ENCODE assay signal across 40 cellular contexts in the genomic region with DNA sequence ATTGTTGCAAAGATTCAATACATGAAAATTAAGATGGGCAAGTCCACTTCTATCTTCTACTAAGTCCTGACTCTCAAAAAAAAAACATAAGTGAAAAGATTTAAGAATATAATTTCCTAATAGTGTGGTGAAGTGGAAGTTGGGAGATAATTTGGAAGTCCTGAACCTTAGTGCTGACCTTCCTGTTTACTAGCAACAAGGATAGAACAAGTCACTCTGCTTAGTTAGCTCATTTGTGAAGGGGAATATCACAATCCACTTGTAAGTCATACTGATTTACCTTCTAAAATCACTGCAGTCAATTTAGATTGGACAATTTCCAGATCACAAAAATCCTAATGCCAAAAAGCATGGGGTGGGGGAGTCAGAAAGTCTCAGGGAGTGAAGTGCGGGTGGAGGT.
"Had no signal": no experiment of that assay in that cellular context is flagged by ENCODE, and none has a peak within 500 bp of the region (broad histone marks: within the 10 kb centered on the region; RNA-seq: fewer than 3 reads in every experiment).

No MANE protein-coding gene starts in this region.

- H3K4me1 ChIP-seq: adrenal gland, ascending aorta, breast epithelium had no signal

- ATAC-seq: activated naive CD4-positive, alpha-beta T cell treated with anti-CD3 and anti-CD28 coated beads, Interleukin-2, amount 50 U/mL, for 72 hours; activated naive CD8-positive, alpha-beta T cell treated with anti-CD3 and anti-CD28 coated beads, Interleukin-2, amount 50 U/mL, for 24 hours; activated T-cell treated with anti-CD3 and anti-CD28 coated beads, Interleukin-2, amount 50 U/mL, for 4 hours; activated T-cell treated with anti-CD3 and anti-CD28 coated beads, Interleukin-2, amount 50 U/mL, for 72 hours; activated T-helper 17 cell treated with anti-CD3 and anti-CD28 coated beads, Interleukin-2, amount 50 U/mL, for 72 hours; body of pancreas had no signal

- H3K4me3 Mint-ChIP-seq: activated naive CD4-positive, alpha-beta T cell treated with anti-CD3 and anti-CD28 coated beads for 36 hours; activated naive CD4-positive, alpha-beta T cell treated with anti-CD3 and anti-CD28 coated beads, Interleukin-2, amount 10 ng/mL, durations not matched to agents 7 days and 5 days; activated naive CD4-positive, alpha-beta T cell treated with anti-CD3 and anti-CD28 coated beads, Interleukin-2, amount 50 U/mL, for 24 hours; activated naive CD8-positive, alpha-beta T cell; activated naive CD8-positive, alpha-beta T cell treated with anti-CD3 and anti-CD28 coated beads for 36 hours; activated naive CD8-positive, alpha-beta T cell treated with anti-CD3 and anti-CD28 coated beads, Interleukin-2, amount 10 ng/mL, durations not matched to agents 7 days and 5 days; activated naive CD8-positive, alpha-beta T cell treated with anti-CD3 and anti-CD28 coated beads, Interleukin-2, amount 50 U/mL, for 24 hours; activated T-cell treated with anti-CD3 and anti-CD28 coated beads, Interleukin-2, amount 50 U/mL, for 24 hours; activated T-cell treated with anti-CD3 and anti-CD28 coated beads, Interleukin-2, amount 50 U/mL, for 4 hours; activated T-cell treated with anti-CD3 and anti-CD28 coated beads, Interleukin-2, amount 50 U/mL, for 72 hours; activated T-helper 1 cell treated with anti-CD3 and anti-CD28 coated beads, Interleukin-12 subunit alpha, Interleukin-12 subunit beta, Interleukin-2, Interleukin-4 antibody, amounts not matched to agents 30 ng/mL and 10 ng/mL and 1 ng/mL, durations not matched to agents 14 hours and 24 hours and 36 hours; activated T-helper 17 cell treated with anti-CD3 and anti-CD28 coated beads, Interleukin-2, amount 50 U/mL, for 72 hours; brain; central memory CD8-positive, alpha-beta T cell had no signal

- H3K27ac ChIP-seq: adrenal gland, ascending aorta, body of pancreas, brain microvascular endothelial cell, breast epithelium, cardiac muscle cell had no signal

- H3K4me3 ChIP-seq: adrenal gland, ascending aorta, body of pancreas, breast epithelium, cardiac muscle cell had no signal

- H3K27ac Mint-ChIP-seq: activated naive CD4-positive, alpha-beta T cell treated with anti-CD3 and anti-CD28 coated beads for 36 hours; activated naive CD4-positive, alpha-beta T cell treated with anti-CD3 and anti-CD28 coated beads, Interleukin-2, amount 10 ng/mL, durations not matched to agents 7 days and 5 days; activated naive CD4-positive, alpha-beta T cell treated with anti-CD3 and anti-CD28 coated beads, Interleukin-2, amount 50 U/mL, for 24 hours; activated naive CD4-positive, alpha-beta T cell treated with anti-CD3 and anti-CD28 coated beads, Interleukin-2, amount 50 U/mL, for 72 hours; activated naive CD8-positive, alpha-beta T cell; activated naive CD8-positive, alpha-beta T cell treated with anti-CD3 and anti-CD28 coated beads for 36 hours; activated naive CD8-positive, alpha-beta T cell treated with anti-CD3 and anti-CD28 coated beads, Interleukin-2, amount 10 ng/mL, durations not matched to agents 7 days and 5 days; activated naive CD8-positive, alpha-beta T cell treated with anti-CD3 and anti-CD28 coated beads, Interleukin-2, amount 50 U/mL, for 24 hours; activated T-cell treated with anti-CD3 and anti-CD28 coated beads, Interleukin-2, amount 50 U/mL, for 24 hours; activated T-cell treated with anti-CD3 and anti-CD28 coated beads, Interleukin-2, amount 50 U/mL, for 72 hours; activated T-helper 1 cell treated with anti-CD3 and anti-CD28 coated beads, Interleukin-12 subunit alpha, Interleukin-12 subunit beta, Interleukin-2, Interleukin-4 antibody, amounts not matched to agents 30 ng/mL and 10 ng/mL and 1 ng/mL, durations not matched to agents 14 hours and 24 hours and 36 hours; activated T-helper 17 cell treated with anti-CD3 and anti-CD28 coated beads, Interleukin-2, amount 50 U/mL, for 72 hours; activated T-helper 2 cell treated with anti-CD3 and anti-CD28 coated beads, Interferon-gamma antibody, Interleukin-2, Interleukin-4, amounts not matched to agents 10 μg/mL and 5 μg/mL and 100 μg/mL, durations not matched to agents 14 hours and 24 hours and 36 hours; brain had no signal

- H3K27me3 Mint-ChIP-seq: activated naive CD4-positive, alpha-beta T cell treated with anti-CD3 and anti-CD28 coated beads, Interleukin-2, amount 10 ng/mL, durations not matched to agents 7 days and 5 days; activated naive CD8-positive, alpha-beta T cell treated with anti-CD3 and anti-CD28 coated beads for 36 hours; activated naive CD8-positive, alpha-beta T cell treated with anti-CD3 and anti-CD28 coated beads, Interleukin-2, amount 10 ng/mL, durations not matched to agents 7 days and 5 days; activated naive CD8-positive, alpha-beta T cell treated with anti-CD3 and anti-CD28 coated beads, Interleukin-2, amount 50 U/mL, for 24 hours; activated T-cell treated with anti-CD3 and anti-CD28 coated beads, Interleukin-2, amount 50 U/mL, for 24 hours; brain; central memory CD8-positive, alpha-beta T cell had no signal

- H3K4me1 Mint-ChIP-seq: activated naive CD4-positive, alpha-beta T cell treated with anti-CD3 and anti-CD28 coated beads, Interleukin-2, amount 10 ng/mL, durations not matched to agents 7 days and 5 days; activated naive CD4-positive, alpha-beta T cell treated with anti-CD3 and anti-CD28 coated beads, Interleukin-2, amount 50 U/mL, for 24 hours; activated naive CD8-positive, alpha-beta T cell treated with anti-CD3 and anti-CD28 coated beads for 36 hours; activated naive CD8-positive, alpha-beta T cell treated with anti-CD3 and anti-CD28 coated beads, Interleukin-2, amount 10 ng/mL, durations not matched to agents 7 days and 5 days; activated naive CD8-positive, alpha-beta T cell treated with anti-CD3 and anti-CD28 coated beads, Interleukin-2, amount 50 U/mL, for 24 hours; activated T-helper 17 cell treated with anti-CD3 and anti-CD28 coated beads, Interleukin-2, amount 50 U/mL, for 72 hours; central memory CD8-positive, alpha-beta T cell had no signal

- H3K36me3 ChIP-seq: adrenal gland, ascending aorta, brain microvascular endothelial cell, breast epithelium, cardiac muscle cell had no signal

- DNase-seq: activated effector memory CD4-positive, alpha-beta T cell treated with anti-CD3 and anti-CD28 coated beads, Interleukin-2, amount 50 U/mL, for 16 hours; activated effector memory CD4-positive, alpha-beta T cell treated with Interleukin-2 at 50 U/mL for 16 hours; activated gamma-delta T cell; activated gamma-delta T cell treated with Interleukin-2 at 50 U/mL for 16 hours; activated naive CD4-positive, alpha-beta T cell; activated naive CD4-positive, alpha-beta T cell treated with anti-CD3 and anti-CD28 coated beads for 36 hours; activated naive CD4-positive, alpha-beta T cell treated with anti-CD3 and anti-CD28 coated beads, Interleukin-2, amount 10 ng/mL, durations not matched to agents 7 days and 5 days; activated naive CD4-positive, alpha-beta T cell treated with anti-CD3 and anti-CD28 coated beads, Interleukin-2, amount 50 U/mL, for 16 hours; activated naive CD4-positive, alpha-beta T cell treated with Interleukin-2 at 50 U/mL for 16 hours; activated naive CD8-positive, alpha-beta T cell treated with anti-CD3 and anti-CD28 coated beads for 36 hours; activated naive CD8-positive, alpha-beta T cell treated with anti-CD3 and anti-CD28 coated beads, Interleukin-2, amount 10 ng/mL, durations not matched to agents 7 days and 5 days; activated naive CD8-positive, alpha-beta T cell treated with anti-CD3 and anti-CD28 coated beads, Interleukin-2, amount 50 U/mL, for 24 hours; activated T-cell treated with anti-CD3 and anti-CD28 coated beads, Interleukin-2, amount 50 U/mL, for 1 hour; activated T-cell treated with anti-CD3 and anti-CD28 coated beads, Interleukin-2, amount 50 U/mL, for 24 hours; activated T-cell treated with anti-CD3 and anti-CD28 coated beads, Interleukin-2, amount 50 U/mL, for 4 hours; activated T-cell treated with anti-CD3 and anti-CD28 coated beads, Interleukin-2, amount 50 U/mL, for 48 hours; activated T-cell treated with anti-CD3 and anti-CD28 coated beads, Interleukin-2, amount 50 U/mL, for 72 hours; adrenal gland; amniotic stem cell; amygdala; anterior cingulate cortex; aorta; body of pancreas; brain microvascular endothelial cell; caudate nucleus; central memory CD4-positive, alpha-beta T cell; cerebellar nuclear complex had no signal

- H3K9me3 Mint-ChIP-seq: activated naive CD4-positive, alpha-beta T cell treated with anti-CD3 and anti-CD28 coated beads, Interleukin-2, amount 10 ng/mL, durations not matched to agents 7 days and 5 days; activated naive CD4-positive, alpha-beta T cell treated with anti-CD3 and anti-CD28 coated beads, Interleukin-2, amount 50 U/mL, for 24 hours; activated naive CD4-positive, alpha-beta T cell treated with anti-CD3 and anti-CD28 coated beads, Interleukin-2, amount 50 U/mL, for 72 hours; activated T-cell treated with anti-CD3 and anti-CD28 coated beads, Interleukin-2, amount 50 U/mL, for 4 hours; activated T-helper 1 cell treated with anti-CD3 and anti-CD28 coated beads, Interleukin-12 subunit alpha, Interleukin-12 subunit beta, Interleukin-2, Interleukin-4 antibody, amounts not matched to agents 30 ng/mL and 10 ng/mL and 1 ng/mL, durations not matched to agents 14 hours and 24 hours and 36 hours; activated T-helper 17 cell treated with anti-CD3 and anti-CD28 coated beads, Interleukin-2, amount 50 U/mL, for 72 hours; activated T-helper 2 cell treated with anti-CD3 and anti-CD28 coated beads, Interferon-gamma antibody, Interleukin-2, Interleukin-4, amounts not matched to agents 10 μg/mL and 5 μg/mL and 100 μg/mL, durations not matched to agents 14 hours and 24 hours and 36 hours had no signal

- H3K27me3 ChIP-seq: adrenal gland, ascending aorta, body of pancreas, brain microvascular endothelial cell, breast epithelium, cardiac muscle cell had no signal

- FAIRE-seq: astrocyte, bronchial epithelial cell had no signal

- H3K36me3 Mint-ChIP-seq: activated naive CD4-positive, alpha-beta T cell treated with anti-CD3 and anti-CD28 coated beads, Interleukin-2, amount 10 ng/mL, durations not matched to agents 7 days and 5 days; activated naive CD4-positive, alpha-beta T cell treated with anti-CD3 and anti-CD28 coated beads, Interleukin-2, amount 50 U/mL, for 24 hours; activated naive CD4-positive, alpha-beta T cell treated with anti-CD3 and anti-CD28 coated beads, Interleukin-2, amount 50 U/mL, for 72 hours; activated naive CD8-positive, alpha-beta T cell; activated naive CD8-positive, alpha-beta T cell treated with anti-CD3 and anti-CD28 coated beads for 36 hours; activated naive CD8-positive, alpha-beta T cell treated with anti-CD3 and anti-CD28 coated beads, Interleukin-2, amount 10 ng/mL, durations not matched to agents 7 days and 5 days; brain had no signal
